Comparison of ENCODE assay signal across 8 cellular contexts in genomic region chr6:3063340-3063732, GRCh38. TPM values are rescaled to one million over a fixed set of nuclear protein-coding genes. Genes with fewer than 3 reads are reported as not detected.
DNase-seq lines count a peak whose midpoint lies in the region; ATAC-seq and TF ChIP-seq lines count a peak whose summit lies in the region.
"Not testable (repeated sequence)": the region's sequence is repeated elsewhere in the genome, so short reads cannot be mapped to it uniquely, and the experiment has no call there.

No MANE protein-coding gene starts in this region.

- WGBS in mesenchymal stem cell: 65% methylated on average over 3 of the region's 19 CpGs

- H3K23ac ChIP-seq in mesenchymal stem cell (ENCODE audit: low read length in 2 of 2): not testable (repeated sequence)

- not testable (repeated sequence) for H3K27me3 Mint-ChIP-seq in activated B cell treated with CpG ODN at 0.5 μM for 24 hours

- H3K4ac ChIP-seq in mesenchymal stem cell (ENCODE audit: low read depth in 1 of 2, low read length in 2 of 2): not testable (repeated sequence)

- not testable (repeated sequence) for H2BK120ac ChIP-seq in mesenchymal stem cell (ENCODE audit: low read depth, low read length)

- H3K9ac ChIP-seq in Loucy (ENCODE audit: low read depth, low read length, poor library complexity, severe bottlenecking) (peak overlapping the region; percentile 73), mesenchymal stem cell (ENCODE audit: low read length) (peak overlapping the region; percentile 90)

- H4K91ac ChIP-seq in mesenchymal stem cell (ENCODE audit: low read length): not testable (repeated sequence)

- CTCF ChIA-PET in activated B cell treated with CpG ODN at 0.5 μM for 24 hours (lab: Charles Lee): interaction anchor here (0.8 to 1.0 kb wide), 4 partner anchors 10 to 188 kb away, joined by 3 to 5 read pairs (median 4); partner anchors contain the start of gene NQO2

- DNase-seq in DMS53 treated with DMSO at 0.1 percent for 48 hours (lab: John Stamatoyannopoulos, UW; ENCODE audit: unreplicated experiment): peak; percentile 19
- DNase-seq in activated B cell treated with CpG ODN at 0.5 μM for 24 hours; brain microvascular endothelial cell; fibroblast of the aortic adventitia (ENCODE audit: low read depth); vagina (ENCODE audit: extremely low spot score in 2 of 2): not testable (repeated sequence)
- DNase-seq in mesenchymal stem cell: peak; percentile 25
- peak; percentile 69 for DNase-seq in retina

- peak overlapping the region; percentile 85 for H3K4me3 ChIP-seq in Loucy (ENCODE audit: low read length, poor library complexity, severe bottlenecking)
- H3K4me3 ChIP-seq in brain microvascular endothelial cell (ENCODE audit: low read depth, low read length): peak overlapping the region; percentile 67
- H3K4me3 ChIP-seq in fibroblast of the aortic adventitia (ENCODE audit: low read depth, low read length): peak overlapping the region; percentile 50
- peak overlapping the region; percentile 87 to 97 for H3K4me3 ChIP-seq in mesenchymal stem cell (ENCODE audit: insufficient read depth in 1 of 2, low read depth in 1 of 2, low read length in 2 of 2)
- peak overlapping the region; percentile 69 to 86 for H3K4me3 ChIP-seq in vagina

- not testable (repeated sequence) for H3K27ac ChIP-seq in brain microvascular endothelial cell; mesenchymal stem cell (ENCODE audit: low read length, poor library complexity, severe bottlenecking)
- peak overlapping the region; percentile 95 for H3K27ac ChIP-seq in vagina

- H3K4me2 ChIP-seq in Loucy (ENCODE audit: low read depth, low read length, poor library complexity, severe bottlenecking): peak overlapping the region; percentile 94
- peak overlapping the region; percentile 47 for H3K4me2 ChIP-seq in mesenchymal stem cell (ENCODE audit: low read length, poor library complexity, severe bottlenecking)

- H2BK5ac ChIP-seq in mesenchymal stem cell (ENCODE audit: low read depth, low read length, poor library complexity, severe bottlenecking): not testable (repeated sequence)

- ATAC-seq in activated B cell treated with CpG ODN at 0.5 μM for 24 hours (ENCODE audit: low read depth): not testable (repeated sequence)

- TF ChIP-seq POLR2A in vagina (IDR thresholded peaks at IDR 0.05): not testable (repeated sequence)

- POLR2A ChIA-PET in activated B cell treated with CpG ODN at 0.5 μM for 24 hours (lab: Charles Lee): interaction anchor here (0.5 to 1.3 kb wide), 19 partner anchors 10 to 1073 kb away, joined by 3 to 30 read pairs (median 4); partner anchors contain the start of genes BPHL, ECI2, SERPINB1 and TUBB2A

- H3K4me3 Mint-ChIP-seq in activated B cell treated with CpG ODN at 0.5 μM for 24 hours: peak overlapping the region; percentile 83

- not testable (repeated sequence) for H2BK12ac ChIP-seq in mesenchymal stem cell (ENCODE audit: low read length in 2 of 2)

- H3K27ac Mint-ChIP-seq in activated B cell treated with CpG ODN at 0.5 μM for 24 hours: not testable (repeated sequence)

- H3K9me3 ChIP-seq in Loucy (ENCODE audit: insufficient read depth, low read depth, low read length); mesenchymal stem cell (ENCODE audit: control insufficient read depth, low read length); vagina: not testable (repeated sequence)

- not testable (repeated sequence) for H3K36me3 ChIP-seq in Loucy (ENCODE audit: insufficient read depth, low read length); brain microvascular endothelial cell (replicated peaks); mesenchymal stem cell (ENCODE audit: control insufficient read depth in 1 of 2, insufficient read depth in 2 of 2, low read depth in 1 of 2, low read length in 2 of 2); vagina

- not testable (repeated sequence) for H2AK5ac ChIP-seq in mesenchymal stem cell (ENCODE audit: low read length, severe bottlenecking)

- peak overlapping the region; percentile 73; the same call in 1 of the 2 replicates for H2AFZ ChIP-seq in Loucy (ENCODE audit: low read length)
- H2AFZ ChIP-seq in mesenchymal stem cell (ENCODE audit: low read depth, low read length): not testable (repeated sequence)

- H3K9me2 ChIP-seq in Loucy (replicated peaks; ENCODE audit: low read depth, low read length): not testable (repeated sequence)

- not testable (repeated sequence) for H2BK15ac ChIP-seq in mesenchymal stem cell (ENCODE audit: low read depth, poor library complexity, severe bottlenecking)

- peaks cover 20% of the 10 kb centered on the region for H3K79me2 ChIP-seq in Loucy (ENCODE audit: insufficient read depth, low read length)

- H3K9me3 Mint-ChIP-seq in activated B cell treated with CpG ODN at 0.5 μM for 24 hours: not testable (repeated sequence)

- not testable (repeated sequence) for H4K8ac ChIP-seq in mesenchymal stem cell (ENCODE audit: low read length)

- intact Hi-C loops in activated B cell treated with CpG ODN at 0.5 μM for 24 hours (cut with micrococcal nuclease): loop anchor here (2.0 kb wide), 1 partner anchor 65 kb away; the partner anchor contains the start of gene NQO2
- intact Hi-C loops in vagina (cut with DNase I): not testable (repeated sequence)

- H3K36me3 Mint-ChIP-seq in activated B cell treated with CpG ODN at 0.5 μM for 24 hours (ENCODE audit: low read depth): not testable (repeated sequence)

- in situ Hi-C loops in brain microvascular endothelial cell (cut with HindIII; ENCODE audit: low pct_ligation_motif_present, low sequenced_read_pairs): not testable (repeated sequence)

- peaks cover 13% of the 10 kb centered on the region for H3F3A ChIP-seq in Loucy (ENCODE audit: low read depth)

- peaks cover 15% of the 10 kb centered on the region for H3K4me1 ChIP-seq in Loucy (ENCODE audit: insufficient read depth, low read length, poor library complexity, severe bottlenecking)
- H3K4me1 ChIP-seq in mesenchymal stem cell (ENCODE audit: control insufficient read depth, insufficient read depth, low read depth, low read length): not testable (repeated sequence)
- H3K4me1 ChIP-seq in vagina: peaks cover 32% of the 10 kb centered on the region

- peaks cover 16% of the 10 kb centered on the region for H3K4me1 Mint-ChIP-seq in activated B cell treated with CpG ODN at 0.5 μM for 24 hours

- not testable (repeated sequence) for H3K27me3 ChIP-seq in Loucy (ENCODE audit: insufficient read depth, low read length, poor library complexity, severe bottlenecking); brain microvascular endothelial cell (replicated peaks); mesenchymal stem cell (ENCODE audit: control insufficient read depth in 1 of 2, insufficient read depth in 1 of 2, low read length in 2 of 2); vagina

- not testable (repeated sequence) for TF ChIP-seq CTCF in Loucy (conservative IDR thresholded peaks at IDR 0.05; ENCODE audit: low read length); activated B cell treated with CpG ODN at 0.5 μM for 24 hours (IDR thresholded peaks at IDR 0.05); brain microvascular endothelial cell (IDR thresholded peaks at IDR 0.05; ENCODE audit: low read depth, low read length, missing control alignments); fibroblast of the aortic adventitia (IDR thresholded peaks at IDR 0.05; ENCODE audit: insufficient read depth, low read length); vagina (IDR thresholded peaks at IDR 0.05)

- H3K14ac ChIP-seq in mesenchymal stem cell (ENCODE audit: low read length in 2 of 2): not testable (repeated sequence)

- H4K20me1 ChIP-seq in Loucy (ENCODE audit: insufficient read depth, low read length, poor library complexity, severe bottlenecking): not testable (repeated sequence)

- H3K18ac ChIP-seq in mesenchymal stem cell (ENCODE audit: low read depth in 1 of 2, low read length in 2 of 2): not testable (repeated sequence)

- H3K79me1 ChIP-seq in mesenchymal stem cell (replicated peaks; ENCODE audit: low read length, poor library complexity, severe bottlenecking): not testable (repeated sequence)

RNA-seq across cellular contexts. Expression of gene RIPK1, which starts 5.0 kb away (rescaled TPM):
- total RNA-seq in activated B cell treated with CpG ODN at 0.5 μM for 24 hours (20.5 and 21.8 TPM in 2 replicates), fibroblast of the aortic adventitia (ENCODE audit: low replicate concordance) (20.0 and 34.4 TPM in 2 replicates), vagina (27.0 TPM)
- polyA plus RNA-seq in mesenchymal stem cell (2013, experiment 1 of 2): 22.7 TPM
- 22.3 TPM for polyA plus RNA-seq in mesenchymal stem cell (2013, experiment 2 of 2)

RNA-seq across cellular contexts. Expression of gene BPHL, which starts 55.2 kb away (rescaled TPM):
- total RNA-seq in activated B cell treated with CpG ODN at 0.5 μM for 24 hours (10.5 and 11.0 TPM in 2 replicates), fibroblast of the aortic adventitia (ENCODE audit: low replicate concordance) (14.8 and 17.7 TPM in 2 replicates), vagina (10.3 TPM)
- polyA plus RNA-seq in mesenchymal stem cell (2013, experiment 1 of 2): 18.2 TPM
- 18.7 TPM for polyA plus RNA-seq in mesenchymal stem cell (2013, experiment 2 of 2)
